Comparison of ENCODE assay signal across 11 cellular contexts in the genomic region with DNA sequence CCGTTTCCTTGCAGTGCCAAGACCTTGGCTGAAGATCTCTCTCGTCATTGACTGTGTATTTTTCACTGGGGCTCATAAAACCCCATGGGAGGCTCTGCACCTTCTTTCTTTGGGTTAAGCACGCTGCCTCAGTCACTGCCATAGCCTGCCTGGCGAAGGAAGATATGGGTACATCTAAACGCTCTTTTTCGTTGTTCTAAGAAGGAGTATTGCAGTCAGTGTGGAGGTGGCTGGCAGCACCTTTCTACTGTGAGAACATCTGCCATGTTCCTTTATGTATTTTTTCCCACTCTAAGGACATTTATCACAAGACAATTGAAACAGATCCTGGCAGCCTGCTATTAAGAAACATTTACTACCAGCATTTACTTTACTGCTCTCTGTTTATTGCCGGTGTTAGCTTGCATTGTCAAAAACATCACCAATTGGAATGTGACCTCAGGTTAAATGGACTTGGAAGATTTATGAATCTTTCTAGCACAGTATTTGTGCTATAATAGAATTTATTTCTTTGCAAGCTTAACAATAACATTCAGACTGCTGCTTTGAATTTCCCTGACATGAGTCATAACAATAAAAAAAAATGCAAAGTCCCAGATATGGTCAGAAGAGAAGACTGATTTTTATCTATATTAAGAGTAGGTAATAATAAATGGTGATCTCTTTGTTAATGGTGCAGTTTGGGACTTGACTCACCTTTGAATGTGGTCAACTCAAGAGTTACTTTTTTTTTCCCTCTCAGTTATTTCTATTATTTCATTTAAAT.
DNase-seq lines count a peak whose midpoint lies in the region; ATAC-seq, FAIRE-seq and TF ChIP-seq lines count a peak whose summit lies in the region.
"Had no signal": no experiment of that assay in that cellular context is flagged by ENCODE, and none has a peak within 500 bp of the region (broad histone marks: within the 10 kb centered on the region; RNA-seq: fewer than 3 reads in every experiment).

No MANE protein-coding gene starts in this region.

- ATAC-seq in HG03575 (IDR thresholded peaks at IDR 0.05; ENCODE audit: extremely low read depth, insufficient number of reproducible peaks, low FRiP score, unreplicated experiment) = peak; percentile 37
- no peak for ATAC-seq in K562
- ATAC-seq in Right ventricle myocardium inferior = no peak
- ATAC-seq in activated T-cell treated with anti-CD3 and anti-CD28 coated beads, Interleukin-2, amount 50 U/mL, for 4 hours = no peak
- ATAC-seq: naive thymus-derived CD8-positive, alpha-beta T cell had no signal

- H3K4me2 ChIP-seq in K562 (ENCODE audit: insufficient read depth, low read length) = no peak overlapping the region

- H3K36me3 Mint-ChIP-seq in osteocyte (ENCODE audit: unreplicated experiment) = peaks cover 3% of the 10 kb centered on the region
- H3K36me3 Mint-ChIP-seq in activated T-cell treated with anti-CD3 and anti-CD28 coated beads, Interleukin-2, amount 50 U/mL, for 4 hours (ENCODE audit: insufficient read depth) = no peaks in the 10 kb centered on the region
- H3K36me3 Mint-ChIP-seq: naive thymus-derived CD8-positive, alpha-beta T cell had no signal

- BruUV-seq in K562 (replicated peaks; lab: Mats Ljungman, UMichigan) = no TSS peak

- H3K9me3 ChIP-seq in K562 (replicated peaks; ENCODE audit: control insufficient read depth, insufficient read depth, low read depth, low read length) = no peaks in the 10 kb centered on the region
- H3K9me3 ChIP-seq: testis had no signal

- no peak for TF ChIP-seq RAD21 in K562 (CRISPR knock-in tag; conservative IDR thresholded peaks at IDR 0.05 in 1 of 2, IDR thresholded peaks at IDR 0.05 in 1 of 2)

- H3K79me2 ChIP-seq in K562 (ENCODE audit: control insufficient read depth, insufficient read depth, low read length) = no peaks in the 10 kb centered on the region

- H3K4me3 ChIP-seq in K562 = no peak overlapping the region
- H3K4me3 ChIP-seq: testis had no signal

- H3K27ac Mint-ChIP-seq in osteocyte (ENCODE audit: unreplicated experiment) = peak overlapping the region; percentile 84
- H3K27ac Mint-ChIP-seq: naive thymus-derived CD8-positive, alpha-beta T cell had no signal

- intact Hi-C loops in K562 (cut with micrococcal nuclease) = no loop called here
- intact Hi-C loops in Right ventricle myocardium inferior (cut with DNase I) = no loop called here

- H2AFZ ChIP-seq in K562 (ENCODE audit: low read depth, low read length) = no peak overlapping the region

- no peaks in the 10 kb centered on the region for H3K9me1 ChIP-seq in K562 (ENCODE audit: control insufficient read depth, insufficient read depth, low read length)

- H3K27ac ChIP-seq in K562 (ENCODE audit: extremely low read depth, low read depth, low read length) = no peak overlapping the region
- H3K27ac ChIP-seq: testis had no signal

- CTCF ChIA-PET in K562 (lab: Yijun Ruan, JAX; ENCODE audit: low intra/inter-chr PET ratio) = no interaction called here

- TF ChIP-seq EP300 in K562 (IDR thresholded peaks at IDR 0.05; ENCODE audit: low read length) = no peak

- in situ Hi-C loops in K562 (cut with MboI) = no loop called here

- peaks cover 24% of the 10 kb centered on the region for H3K4me1 Mint-ChIP-seq in osteocyte (ENCODE audit: unreplicated experiment)
- H3K4me1 Mint-ChIP-seq in activated T-cell treated with anti-CD3 and anti-CD28 coated beads, Interleukin-2, amount 50 U/mL, for 4 hours (ENCODE audit: low read depth) = no peaks in the 10 kb centered on the region
- H3K4me1 Mint-ChIP-seq: naive thymus-derived CD8-positive, alpha-beta T cell had no signal

- no peaks in the 10 kb centered on the region for H3K36me3 ChIP-seq in K562 (ENCODE audit: control insufficient read depth, insufficient read depth, low read length)

- H3K9ac ChIP-seq in K562 (ENCODE audit: insufficient read depth in 1 of 2, low read depth in 2 of 2, low read length in 2 of 2) = no peak overlapping the region

- peaks cover 7 to 17% of the 10 kb centered on the region in 2 experiments for H3K27me3 ChIP-seq in K562 (ENCODE audit: control insufficient read depth in 2 of 2, insufficient read depth in 2 of 2, low read length in 2 of 2)
- H3K27me3 ChIP-seq: testis had no signal

- H3K4me3 Mint-ChIP-seq in osteocyte (ENCODE audit: unreplicated experiment) = peak overlapping the region; percentile 0
- H3K4me3 Mint-ChIP-seq in activated T-cell treated with anti-CD3 and anti-CD28 coated beads, Interleukin-2, amount 50 U/mL, for 4 hours = no peak overlapping the region
- H3K4me3 Mint-ChIP-seq: naive thymus-derived CD8-positive, alpha-beta T cell had no signal

- under 1% methylated on average over 7 of the region's 7 CpGs for WGBS in K562 (ENCODE audit: insufficient coverage, low coverage, missing lambda C conversion rate)

- no peaks in the 10 kb centered on the region for H3K27me3 Mint-ChIP-seq in osteocyte (ENCODE audit: unreplicated experiment)
- H3K27me3 Mint-ChIP-seq in activated T-cell treated with anti-CD3 and anti-CD28 coated beads, Interleukin-2, amount 50 U/mL, for 4 hours (ENCODE audit: low read depth) = no peaks in the 10 kb centered on the region

- POLR2A ChIA-PET in K562 (lab: Yijun Ruan, JAX) = interaction anchor here (0.6 kb wide), 1 partner anchor 307 kb away, joined by 3 read pairs; no protein-coding TSS in a partner anchor

- peak; percentile 31 for FAIRE-seq in GM12891 (lab: Jason Lieb, UNC)
- FAIRE-seq in K562 (lab: Jason Lieb, UNC) = no peak

- TF ChIP-seq CTCF in K562 (IDR thresholded peaks at IDR 0.05 in 2 of 3, conservative IDR thresholded peaks at IDR 0.05 in 1 of 3; ENCODE audit: insufficient read depth in 2 of 3, low read depth in 1 of 3, low read length in 3 of 3) (no peak), osteocyte (IDR thresholded peaks at IDR 0.05) (no peak)

- TF ChIP-seq POLR2A in GM12891 (IDR thresholded peaks at IDR 0.05; ENCODE audit: low read depth, low read length) = no peak
- no peak for TF ChIP-seq POLR2A in K562 (conservative IDR thresholded peaks at IDR 0.05)

- H4K20me1 ChIP-seq in K562 (replicated peaks; ENCODE audit: control insufficient read depth, insufficient read depth, low read length) = no peaks in the 10 kb centered on the region

- no peaks in the 10 kb centered on the region for H3K4me1 ChIP-seq in K562 (replicated peaks in 1 of 2; ENCODE audit: control insufficient read depth in 2 of 2, insufficient read depth in 2 of 2, low read length in 2 of 2)
- H3K4me1 ChIP-seq: testis had no signal

- H3K9me3 Mint-ChIP-seq in osteocyte (ENCODE audit: unreplicated experiment) = no peaks in the 10 kb centered on the region
- H3K9me3 Mint-ChIP-seq in activated T-cell treated with anti-CD3 and anti-CD28 coated beads, Interleukin-2, amount 50 U/mL, for 4 hours = no peaks in the 10 kb centered on the region

- DNase-seq in GM12891 (ENCODE audit: insufficient read length, low spot score) (no peak), K562 (ENCODE audit: extremely low read depth in 1 of 4, low spot score in 3 of 4) (no peak), osteocyte (ENCODE audit: extremely low spot score, unreplicated experiment) (no peak), pons (ENCODE audit: low spot score) (no peak), Right ventricle myocardium inferior (ENCODE audit: missing footprints) (no peak), NCI-H2196 (lab: John Stamatoyannopoulos, UW; ENCODE audit: unreplicated experiment) (no peak)
- DNase-seq in activated T-cell treated with anti-CD3 and anti-CD28 coated beads, Interleukin-2, amount 50 U/mL, for 4 hours = no peak
- DNase-seq: naive thymus-derived CD8-positive, alpha-beta T cell; NCI-H524; testis had no signal

TF ChIP-seq in GM12891, 5 proteins besides CTCF, POLR2A, EP300 and RAD21:
- TF ChIP-seq TAF1 (IDR thresholded peaks at IDR 0.05; ENCODE audit: low read depth, low read length) (no peak), SPI1 (IDR thresholded peaks at IDR 0.05; ENCODE audit: low read depth, low read length) (no peak), POLR2AphosphoS5 (IDR thresholded peaks at IDR 0.05; ENCODE audit: low read depth, low read length) (no peak), PAX5 (IDR thresholded peaks at IDR 0.05; ENCODE audit: insufficient read depth, low read length, severe bottlenecking) (no peak), POU2F2 (IDR thresholded peaks at IDR 0.05; ENCODE audit: low read depth, low read length) (no peak)

TF ChIP-seq in K562, 482 proteins besides CTCF, POLR2A, EP300 and RAD21:
- TF ChIP-seq RNF2 (IDR thresholded peaks at IDR 0.05) (0 out of 2 replicates have a peak, but pooled peaks have one; percentile 30), MTA3 (IDR thresholded peaks at IDR 0.05; ENCODE audit: borderline replicate concordance) (no peak), CBX8 (IDR thresholded peaks at IDR 0.05; ENCODE audit: borderline replicate concordance, extremely low read depth, low read depth, low read length, poor library complexity, severe bottlenecking) (peak; percentile 65)
